ENCODE assay signal across 1 cellular context in the genomic region with DNA sequence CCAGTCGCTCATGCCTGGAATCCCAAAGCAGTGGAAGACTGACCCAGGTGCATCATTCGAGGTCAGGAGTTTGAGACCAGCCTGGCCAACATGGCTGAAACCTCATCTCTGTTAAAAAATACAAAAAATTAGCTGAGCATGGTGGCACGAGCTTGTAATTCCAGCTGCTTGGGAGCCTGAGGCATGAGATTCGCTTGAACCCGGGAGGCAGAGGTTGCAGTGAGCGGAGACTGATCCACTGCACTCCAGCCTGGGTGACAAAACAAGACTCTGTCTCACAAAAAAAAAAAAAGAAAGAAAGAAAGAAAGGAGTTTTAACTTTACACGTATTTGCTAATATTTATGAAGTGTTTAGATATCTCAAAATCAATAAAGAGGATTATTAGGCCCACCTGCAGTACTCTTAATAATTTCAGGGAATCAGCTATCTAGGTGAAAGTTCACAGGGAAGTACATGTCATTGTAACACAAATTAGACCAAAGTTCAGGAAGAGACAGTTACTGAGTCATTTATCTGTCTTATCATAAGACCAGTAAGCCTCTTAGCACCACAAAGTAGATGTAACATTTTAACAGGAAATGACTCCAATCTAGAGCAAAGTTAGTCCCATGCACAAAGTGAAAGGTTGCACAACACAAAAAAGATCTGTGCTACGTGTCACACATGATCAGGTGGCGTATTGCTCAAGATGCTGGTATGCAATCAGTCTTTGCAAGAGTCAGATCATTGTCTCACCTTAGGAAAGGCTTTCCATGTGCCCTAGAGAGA.
TF ChIP-seq lines count a peak whose summit lies in the region.

No MANE protein-coding gene starts in this region.

TF ChIP-seq in HepG2, 621 proteins besides CTCF, POLR2A, EP300 and RAD21 (continued from another document and continues in another):
- TF ChIP-seq ELF4 (CRISPR knock-in tag; IDR thresholded peaks at IDR 0.05; ENCODE audit: borderline replicate concordance), result peak; percentile 61
- TF ChIP-seq NCOA2 (CRISPR knock-in tag; IDR thresholded peaks at IDR 0.05), result peak; percentile 99
- TF ChIP-seq, protein P1, sequence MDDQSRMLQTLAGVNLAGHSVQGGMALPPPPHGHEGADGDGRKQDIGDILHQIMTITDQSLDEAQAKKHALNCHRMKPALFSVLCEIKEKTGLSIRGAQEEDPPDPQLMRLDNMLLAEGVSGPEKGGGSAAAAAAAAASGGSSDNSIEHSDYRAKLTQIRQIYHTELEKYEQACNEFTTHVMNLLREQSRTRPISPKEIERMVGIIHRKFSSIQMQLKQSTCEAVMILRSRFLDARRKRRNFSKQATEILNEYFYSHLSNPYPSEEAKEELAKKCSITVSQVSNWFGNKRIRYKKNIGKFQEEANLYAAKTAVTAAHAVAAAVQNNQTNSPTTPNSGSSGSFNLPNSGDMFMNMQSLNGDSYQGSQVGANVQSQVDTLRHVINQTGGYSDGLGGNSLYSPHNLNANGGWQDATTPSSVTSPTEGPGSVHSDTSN (CRISPR knock-in tag; IDR thresholded peaks at IDR 0.05; ENCODE audit: borderline replicate concordance), result no peak
- peak; percentile 94 for TF ChIP-seq YEATS4 (CRISPR knock-in tag; IDR thresholded peaks at IDR 0.05; ENCODE audit: borderline replicate concordance)
- TF ChIP-seq ZNF143 (CRISPR knock-in tag; IDR thresholded peaks at IDR 0.05), result 0 out of 2 replicates have a peak, but pooled peaks have one; percentile 47
- TF ChIP-seq HNRNPUL1 (IDR thresholded peaks at IDR 0.05; ENCODE audit: low read depth, low read length), result 0 out of 2 replicates have a peak, but pooled peaks have one; percentile 66
- TF ChIP-seq ZNF543 (CRISPR knock-in tag; IDR thresholded peaks at IDR 0.05), result peak; percentile 45; the same call in 1 of the 2 replicates
- peak; percentile 50; the same call in 1 of the 2 replicates for TF ChIP-seq NFE2L2 (IDR thresholded peaks at IDR 0.05; ENCODE audit: low read length)
- TF ChIP-seq JDP2 (CRISPR knock-in tag; IDR thresholded peaks at IDR 0.05; ENCODE audit: borderline replicate concordance), result peak; percentile 51; the same call in 1 of the 2 replicates
- TF ChIP-seq, protein P2, sequence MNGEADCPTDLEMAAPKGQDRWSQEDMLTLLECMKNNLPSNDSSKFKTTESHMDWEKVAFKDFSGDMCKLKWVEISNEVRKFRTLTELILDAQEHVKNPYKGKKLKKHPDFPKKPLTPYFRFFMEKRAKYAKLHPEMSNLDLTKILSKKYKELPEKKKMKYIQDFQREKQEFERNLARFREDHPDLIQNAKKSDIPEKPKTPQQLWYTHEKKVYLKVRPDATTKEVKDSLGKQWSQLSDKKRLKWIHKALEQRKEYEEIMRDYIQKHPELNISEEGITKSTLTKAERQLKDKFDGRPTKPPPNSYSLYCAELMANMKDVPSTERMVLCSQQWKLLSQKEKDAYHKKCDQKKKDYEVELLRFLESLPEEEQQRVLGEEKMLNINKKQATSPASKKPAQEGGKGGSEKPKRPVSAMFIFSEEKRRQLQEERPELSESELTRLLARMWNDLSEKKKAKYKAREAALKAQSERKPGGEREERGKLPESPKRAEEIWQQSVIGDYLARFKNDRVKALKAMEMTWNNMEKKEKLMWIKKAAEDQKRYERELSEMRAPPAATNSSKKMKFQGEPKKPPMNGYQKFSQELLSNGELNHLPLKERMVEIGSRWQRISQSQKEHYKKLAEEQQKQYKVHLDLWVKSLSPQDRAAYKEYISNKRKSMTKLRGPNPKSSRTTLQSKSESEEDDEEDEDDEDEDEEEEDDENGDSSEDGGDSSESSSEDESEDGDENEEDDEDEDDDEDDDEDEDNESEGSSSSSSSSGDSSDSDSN (CRISPR knock-in tag; IDR thresholded peaks at IDR 0.05), result peak; percentile 40; the same call in 1 of the 2 replicates
- TF ChIP-seq PITX1 (CRISPR knock-in tag; IDR thresholded peaks at IDR 0.05), result peak; percentile 95
- no peak for TF ChIP-seq ZNF224 (CRISPR knock-in tag; IDR thresholded peaks at IDR 0.05)
- peak; percentile 57 to 74; a peak in 3 of 4 replicates for TF ChIP-seq NR2F1 (CRISPR knock-in tag; IDR thresholded peaks at IDR 0.05)
- TF ChIP-seq HMG20B (CRISPR knock-in tag; conservative IDR thresholded peaks at IDR 0.05), result peak; percentile 97
- TF ChIP-seq, protein P3, sequence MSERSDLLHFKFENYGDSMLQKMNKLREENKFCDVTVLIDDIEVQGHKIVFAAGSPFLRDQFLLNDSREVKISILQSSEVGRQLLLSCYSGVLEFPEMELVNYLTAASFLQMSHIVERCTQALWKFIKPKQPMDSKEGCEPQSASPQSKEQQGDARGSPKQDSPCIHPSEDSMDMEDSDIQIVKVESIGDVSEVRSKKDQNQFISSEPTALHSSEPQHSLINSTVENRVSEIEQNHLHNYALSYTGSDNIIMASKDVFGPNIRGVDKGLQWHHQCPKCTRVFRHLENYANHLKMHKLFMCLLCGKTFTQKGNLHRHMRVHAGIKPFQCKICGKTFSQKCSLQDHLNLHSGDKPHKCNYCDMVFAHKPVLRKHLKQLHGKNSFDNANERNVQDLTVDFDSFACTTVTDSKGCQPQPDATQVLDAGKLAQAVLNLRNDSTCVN (CRISPR knock-in tag; IDR thresholded peaks at IDR 0.05; ENCODE audit: borderline replicate concordance), result peak; percentile 90; the same call in 1 of the 2 replicates
- TF ChIP-seq ZNF207 (IDR thresholded peaks at IDR 0.05; ENCODE audit: borderline replicate concordance), result no peak
- peak; percentile 98 for TF ChIP-seq GATA4 (IDR thresholded peaks at IDR 0.05; ENCODE audit: borderline replicate concordance, low read depth)
- TF ChIP-seq MXD4 (CRISPR knock-in tag; IDR thresholded peaks at IDR 0.05), result no peak
- peak; percentile 97 for TF ChIP-seq ZNF816 (CRISPR knock-in tag; IDR thresholded peaks at IDR 0.05; ENCODE audit: borderline replicate concordance)
- TF ChIP-seq ETV5 (CRISPR knock-in tag; IDR thresholded peaks at IDR 0.05; ENCODE audit: borderline replicate concordance), result peak; percentile 99
- TF ChIP-seq ZBTB20 (CRISPR knock-in tag; IDR thresholded peaks at IDR 0.05; ENCODE audit: borderline replicate concordance, low read depth), result peak; percentile 95
- no peak for TF ChIP-seq SRF (IDR thresholded peaks at IDR 0.05; ENCODE audit: low read depth, low read length)
- TF ChIP-seq GABPB1 (CRISPR knock-in tag; IDR thresholded peaks at IDR 0.05), result peak; percentile 70
- no peak for TF ChIP-seq ZNF296 (CRISPR knock-in tag; conservative IDR thresholded peaks at IDR 0.05)
- peak; percentile 96 for TF ChIP-seq NFIC (IDR thresholded peaks at IDR 0.05; ENCODE audit: low read length)
- peak; percentile 99 for TF ChIP-seq PHF5A (CRISPR knock-in tag; IDR thresholded peaks at IDR 0.05; ENCODE audit: low read depth, unreplicated experiment)
- TF ChIP-seq ZNF160 (CRISPR knock-in tag; IDR thresholded peaks at IDR 0.05), result peak; percentile 44; the same call in 1 of the 2 replicates
- TF ChIP-seq, protein P4, sequence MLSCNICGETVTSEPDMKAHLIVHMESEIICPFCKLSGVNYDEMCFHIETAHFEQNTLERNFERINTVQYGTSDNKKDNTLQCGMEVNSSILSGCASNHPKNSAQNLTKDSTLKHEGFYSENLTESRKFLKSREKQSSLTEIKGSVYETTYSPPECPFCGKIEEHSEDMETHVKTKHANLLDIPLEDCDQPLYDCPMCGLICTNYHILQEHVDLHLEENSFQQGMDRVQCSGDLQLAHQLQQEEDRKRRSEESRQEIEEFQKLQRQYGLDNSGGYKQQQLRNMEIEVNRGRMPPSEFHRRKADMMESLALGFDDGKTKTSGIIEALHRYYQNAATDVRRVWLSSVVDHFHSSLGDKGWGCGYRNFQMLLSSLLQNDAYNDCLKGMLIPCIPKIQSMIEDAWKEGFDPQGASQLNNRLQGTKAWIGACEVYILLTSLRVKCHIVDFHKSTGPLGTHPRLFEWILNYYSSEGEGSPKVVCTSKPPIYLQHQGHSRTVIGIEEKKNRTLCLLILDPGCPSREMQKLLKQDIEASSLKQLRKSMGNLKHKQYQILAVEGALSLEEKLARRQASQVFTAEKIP (CRISPR knock-in tag; IDR thresholded peaks at IDR 0.05; ENCODE audit: borderline replicate concordance), result no peak
- TF ChIP-seq, protein P5, sequence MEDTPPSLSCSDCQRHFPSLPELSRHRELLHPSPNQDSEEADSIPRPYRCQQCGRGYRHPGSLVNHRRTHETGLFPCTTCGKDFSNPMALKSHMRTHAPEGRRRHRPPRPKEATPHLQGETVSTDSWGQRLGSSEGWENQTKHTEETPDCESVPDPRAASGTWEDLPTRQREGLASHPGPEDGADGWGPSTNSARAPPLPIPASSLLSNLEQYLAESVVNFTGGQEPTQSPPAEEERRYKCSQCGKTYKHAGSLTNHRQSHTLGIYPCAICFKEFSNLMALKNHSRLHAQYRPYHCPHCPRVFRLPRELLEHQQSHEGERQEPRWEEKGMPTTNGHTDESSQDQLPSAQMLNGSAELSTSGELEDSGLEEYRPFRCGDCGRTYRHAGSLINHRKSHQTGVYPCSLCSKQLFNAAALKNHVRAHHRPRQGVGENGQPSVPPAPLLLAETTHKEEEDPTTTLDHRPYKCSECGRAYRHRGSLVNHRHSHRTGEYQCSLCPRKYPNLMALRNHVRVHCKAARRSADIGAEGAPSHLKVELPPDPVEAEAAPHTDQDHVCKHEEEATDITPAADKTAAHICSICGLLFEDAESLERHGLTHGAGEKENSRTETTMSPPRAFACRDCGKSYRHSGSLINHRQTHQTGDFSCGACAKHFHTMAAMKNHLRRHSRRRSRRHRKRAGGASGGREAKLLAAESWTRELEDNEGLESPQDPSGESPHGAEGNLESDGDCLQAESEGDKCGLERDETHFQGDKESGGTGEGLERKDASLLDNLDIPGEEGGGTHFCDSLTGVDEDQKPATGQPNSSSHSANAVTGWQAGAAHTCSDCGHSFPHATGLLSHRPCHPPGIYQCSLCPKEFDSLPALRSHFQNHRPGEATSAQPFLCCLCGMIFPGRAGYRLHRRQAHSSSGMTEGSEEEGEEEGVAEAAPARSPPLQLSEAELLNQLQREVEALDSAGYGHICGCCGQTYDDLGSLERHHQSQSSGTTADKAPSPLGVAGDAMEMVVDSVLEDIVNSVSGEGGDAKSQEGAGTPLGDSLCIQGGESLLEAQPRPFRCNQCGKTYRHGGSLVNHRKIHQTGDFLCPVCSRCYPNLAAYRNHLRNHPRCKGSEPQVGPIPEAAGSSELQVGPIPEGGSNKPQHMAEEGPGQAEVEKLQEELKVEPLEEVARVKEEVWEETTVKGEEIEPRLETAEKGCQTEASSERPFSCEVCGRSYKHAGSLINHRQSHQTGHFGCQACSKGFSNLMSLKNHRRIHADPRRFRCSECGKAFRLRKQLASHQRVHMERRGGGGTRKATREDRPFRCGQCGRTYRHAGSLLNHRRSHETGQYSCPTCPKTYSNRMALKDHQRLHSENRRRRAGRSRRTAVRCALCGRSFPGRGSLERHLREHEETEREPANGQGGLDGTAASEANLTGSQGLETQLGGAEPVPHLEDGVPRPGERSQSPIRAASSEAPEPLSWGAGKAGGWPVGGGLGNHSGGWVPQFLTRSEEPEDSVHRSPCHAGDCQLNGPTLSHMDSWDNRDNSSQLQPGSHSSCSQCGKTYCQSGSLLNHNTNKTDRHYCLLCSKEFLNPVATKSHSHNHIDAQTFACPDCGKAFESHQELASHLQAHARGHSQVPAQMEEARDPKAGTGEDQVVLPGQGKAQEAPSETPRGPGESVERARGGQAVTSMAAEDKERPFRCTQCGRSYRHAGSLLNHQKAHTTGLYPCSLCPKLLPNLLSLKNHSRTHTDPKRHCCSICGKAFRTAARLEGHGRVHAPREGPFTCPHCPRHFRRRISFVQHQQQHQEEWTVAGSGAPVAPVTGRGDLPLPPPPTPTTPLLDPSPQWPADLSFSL (CRISPR knock-in tag; IDR thresholded peaks at IDR 0.05), result no peak
- TF ChIP-seq SSRP1 (CRISPR knock-in tag; IDR thresholded peaks at IDR 0.05), result peak; percentile 98
- peak; percentile 19; the same call in 1 of the 2 replicates for TF ChIP-seq ZBTB38 (CRISPR knock-in tag; IDR thresholded peaks at IDR 0.05)
- peak; percentile 94 for TF ChIP-seq HOXA5 (CRISPR knock-in tag; IDR thresholded peaks at IDR 0.05)
- TF ChIP-seq, protein P6, sequence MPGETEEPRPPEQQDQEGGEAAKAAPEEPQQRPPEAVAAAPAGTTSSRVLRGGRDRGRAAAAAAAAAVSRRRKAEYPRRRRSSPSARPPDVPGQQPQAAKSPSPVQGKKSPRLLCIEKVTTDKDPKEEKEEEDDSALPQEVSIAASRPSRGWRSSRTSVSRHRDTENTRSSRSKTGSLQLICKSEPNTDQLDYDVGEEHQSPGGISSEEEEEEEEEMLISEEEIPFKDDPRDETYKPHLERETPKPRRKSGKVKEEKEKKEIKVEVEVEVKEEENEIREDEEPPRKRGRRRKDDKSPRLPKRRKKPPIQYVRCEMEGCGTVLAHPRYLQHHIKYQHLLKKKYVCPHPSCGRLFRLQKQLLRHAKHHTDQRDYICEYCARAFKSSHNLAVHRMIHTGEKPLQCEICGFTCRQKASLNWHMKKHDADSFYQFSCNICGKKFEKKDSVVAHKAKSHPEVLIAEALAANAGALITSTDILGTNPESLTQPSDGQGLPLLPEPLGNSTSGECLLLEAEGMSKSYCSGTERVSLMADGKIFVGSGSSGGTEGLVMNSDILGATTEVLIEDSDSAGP (CRISPR knock-in tag; IDR thresholded peaks at IDR 0.05; ENCODE audit: borderline replicate concordance), result peak; percentile 29; the same call in 1 of the 2 replicates
- TF ChIP-seq ZSCAN20 (CRISPR knock-in tag; IDR thresholded peaks at IDR 0.05; ENCODE audit: borderline replicate concordance), result 0 out of 2 replicates have a peak, but pooled peaks have one; percentile 23
- no peak for TF ChIP-seq TCF12 (IDR thresholded peaks at IDR 0.05)
- TF ChIP-seq TCF12 (CRISPR knock-in tag; IDR thresholded peaks at IDR 0.05), result peak; percentile 96
- TF ChIP-seq, protein P7, sequence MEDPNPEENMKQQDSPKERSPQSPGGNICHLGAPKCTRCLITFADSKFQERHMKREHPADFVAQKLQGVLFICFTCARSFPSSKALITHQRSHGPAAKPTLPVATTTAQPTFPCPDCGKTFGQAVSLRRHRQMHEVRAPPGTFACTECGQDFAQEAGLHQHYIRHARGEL (CRISPR knock-in tag; IDR thresholded peaks at IDR 0.05), result no peak
- 0 out of 2 replicates have a peak, but pooled peaks have one; percentile 59 for TF ChIP-seq LCORL (IDR thresholded peaks at IDR 0.05)
- peak; percentile 89 for TF ChIP-seq LCORL (CRISPR knock-in tag; IDR thresholded peaks at IDR 0.05)
- peak; percentile 98 for TF ChIP-seq HNF4A (CRISPR knock-in tag; IDR thresholded peaks at IDR 0.05)
- TF ChIP-seq ZBTB3 (CRISPR knock-in tag; IDR thresholded peaks at IDR 0.05; ENCODE audit: borderline replicate concordance, low read depth), result peak; percentile 95; the same call in 1 of the 2 replicates
- peak; percentile 33; the same call in 1 of the 2 replicates for TF ChIP-seq FOXC1 (CRISPR knock-in tag; IDR thresholded peaks at IDR 0.05; ENCODE audit: borderline replicate concordance)
- TF ChIP-seq, protein P8, sequence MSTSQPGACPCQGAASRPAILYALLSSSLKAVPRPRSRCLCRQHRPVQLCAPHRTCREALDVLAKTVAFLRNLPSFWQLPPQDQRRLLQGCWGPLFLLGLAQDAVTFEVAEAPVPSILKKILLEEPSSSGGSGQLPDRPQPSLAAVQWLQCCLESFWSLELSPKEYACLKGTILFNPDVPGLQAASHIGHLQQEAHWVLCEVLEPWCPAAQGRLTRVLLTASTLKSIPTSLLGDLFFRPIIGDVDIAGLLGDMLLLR (CRISPR knock-in tag; IDR thresholded peaks at IDR 0.05), result no peak
- peak; percentile 32; the same call in 1 of the 2 replicates for TF ChIP-seq RAD51 (IDR thresholded peaks at IDR 0.05; ENCODE audit: borderline replicate concordance)
- 0 out of 2 replicates have a peak, but pooled peaks have one; percentile 52 for TF ChIP-seq MAF1 (CRISPR knock-in tag; IDR thresholded peaks at IDR 0.05; ENCODE audit: borderline replicate concordance)
- peak; percentile 94 for TF ChIP-seq SIX4 (CRISPR knock-in tag; IDR thresholded peaks at IDR 0.05)
- TF ChIP-seq HIVEP1 (CRISPR knock-in tag; IDR thresholded peaks at IDR 0.05), result no peak
- TF ChIP-seq MEIS2 (CRISPR knock-in tag; IDR thresholded peaks at IDR 0.05), result peak; percentile 97
- peak; percentile 67; the same call in 1 of the 2 replicates for TF ChIP-seq ZNF652 (CRISPR knock-in tag; IDR thresholded peaks at IDR 0.05; ENCODE audit: borderline replicate concordance, low read depth)
- TF ChIP-seq ZNF343 (CRISPR knock-in tag; IDR thresholded peaks at IDR 0.05), result no peak
